Comparison of ENCODE assay signal across 1 cellular context in the genomic region with DNA sequence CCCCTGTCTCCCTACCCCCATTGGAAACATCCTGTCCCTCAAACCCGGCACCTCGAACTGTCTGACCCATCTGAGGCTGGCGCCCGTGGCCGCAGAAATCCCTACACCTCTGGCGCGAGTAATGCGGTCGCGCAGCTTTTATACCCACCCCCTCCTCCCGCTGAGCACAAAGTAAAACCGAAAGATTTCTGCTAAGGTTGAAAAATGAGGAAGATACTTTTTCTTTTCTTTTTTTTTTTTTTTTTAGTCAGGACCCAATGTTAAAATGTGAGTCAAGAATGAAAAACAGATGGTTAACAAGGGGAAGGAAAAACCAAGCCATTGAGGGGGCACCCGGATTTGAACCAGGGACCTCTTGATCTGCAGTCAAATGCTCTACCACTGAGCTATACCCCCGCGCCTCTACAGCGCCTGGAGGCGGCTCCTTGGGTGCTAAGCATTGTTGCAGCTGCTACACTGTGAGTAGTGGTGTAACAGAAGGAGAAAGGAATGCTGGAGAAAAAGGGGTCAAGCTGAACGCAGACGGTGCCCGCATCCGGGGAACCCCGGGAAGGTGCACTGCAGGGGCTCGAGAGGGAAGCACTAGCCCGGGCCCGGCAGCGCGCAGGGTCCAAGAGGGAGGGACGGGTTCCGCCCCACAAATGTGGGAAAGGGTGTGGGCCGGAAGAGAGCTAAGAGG.
TF ChIP-seq lines count a peak whose summit lies in the region.

No MANE protein-coding gene starts in this region.

TF ChIP-seq in GM12878, 131 proteins besides CTCF, POLR2A, EP300 and RAD21 (continued from another document):
- TF ChIP-seq SUZ12 (IDR thresholded peaks at IDR 0.05; ENCODE audit: unreplicated experiment) (no peak), SP1 (IDR thresholded peaks at IDR 0.05; ENCODE audit: low read depth, low read length) (peak; percentile 44), WRNIP1 (IDR thresholded peaks at IDR 0.05; ENCODE audit: borderline replicate concordance, low read depth, low read length) (no peak), ZNF207 (IDR thresholded peaks at IDR 0.05; ENCODE audit: borderline replicate concordance) (no peak), SMAD1 (IDR thresholded peaks at IDR 0.05; ENCODE audit: low read depth, partially characterized antibody) (no peak), SMAD5 (IDR thresholded peaks at IDR 0.05; ENCODE audit: low read depth) (peak; percentile 65; the same call in 1 of the 2 replicates), GATAD2B (conservative IDR thresholded peaks at IDR 0.05; ENCODE audit: low read depth) (no peak; the same call in 1 of the 2 replicates), CEBPB (IDR thresholded peaks at IDR 0.05; ENCODE audit: borderline replicate concordance in 1 of 2, low read depth in 2 of 2, low read length in 2 of 2) (no peak), YBX1 (IDR thresholded peaks at IDR 0.05) (no peak), NFYA (IDR thresholded peaks at IDR 0.05; ENCODE audit: borderline replicate concordance, low read depth, low read length) (no peak), ZBED1 (IDR thresholded peaks at IDR 0.05; ENCODE audit: borderline replicate concordance) (no peak), TCF12 (IDR thresholded peaks at IDR 0.05; ENCODE audit: low read depth, low read length) (peak; percentile 60; the same call in 1 of the 2 replicates), KAT2A (conservative IDR thresholded peaks at IDR 0.05; ENCODE audit: control insufficient read depth, low read depth, low read length) (no peak), RCOR1 (conservative IDR thresholded peaks at IDR 0.05; ENCODE audit: low read depth, low read length) (peak; percentile 82; the same call in 1 of the 2 replicates), SREBF2 (IDR thresholded peaks at IDR 0.05; ENCODE audit: low read length) (peak; percentile 94), MTA2 (IDR thresholded peaks at IDR 0.05; ENCODE audit: low read depth) (no peak)
- TF ChIP-seq, protein P1, sequence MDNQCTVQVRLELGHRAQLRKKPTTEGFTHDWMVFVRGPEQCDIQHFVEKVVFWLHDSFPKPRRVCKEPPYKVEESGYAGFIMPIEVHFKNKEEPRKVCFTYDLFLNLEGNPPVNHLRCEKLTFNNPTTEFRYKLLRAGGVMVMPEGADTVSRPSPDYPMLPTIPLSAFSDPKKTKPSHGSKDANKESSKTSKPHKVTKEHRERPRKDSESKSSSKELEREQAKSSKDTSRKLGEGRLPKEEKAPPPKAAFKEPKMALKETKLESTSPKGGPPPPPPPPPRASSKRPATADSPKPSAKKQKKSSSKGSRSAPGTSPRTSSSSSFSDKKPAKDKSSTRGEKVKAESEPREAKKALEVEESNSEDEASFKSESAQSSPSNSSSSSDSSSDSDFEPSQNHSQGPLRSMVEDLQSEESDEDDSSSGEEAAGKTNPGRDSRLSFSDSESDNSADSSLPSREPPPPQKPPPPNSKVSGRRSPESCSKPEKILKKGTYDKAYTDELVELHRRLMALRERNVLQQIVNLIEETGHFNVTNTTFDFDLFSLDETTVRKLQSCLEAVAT (IDR thresholded peaks at IDR 0.05): peak; percentile 89
- TF ChIP-seq, protein P2, sequence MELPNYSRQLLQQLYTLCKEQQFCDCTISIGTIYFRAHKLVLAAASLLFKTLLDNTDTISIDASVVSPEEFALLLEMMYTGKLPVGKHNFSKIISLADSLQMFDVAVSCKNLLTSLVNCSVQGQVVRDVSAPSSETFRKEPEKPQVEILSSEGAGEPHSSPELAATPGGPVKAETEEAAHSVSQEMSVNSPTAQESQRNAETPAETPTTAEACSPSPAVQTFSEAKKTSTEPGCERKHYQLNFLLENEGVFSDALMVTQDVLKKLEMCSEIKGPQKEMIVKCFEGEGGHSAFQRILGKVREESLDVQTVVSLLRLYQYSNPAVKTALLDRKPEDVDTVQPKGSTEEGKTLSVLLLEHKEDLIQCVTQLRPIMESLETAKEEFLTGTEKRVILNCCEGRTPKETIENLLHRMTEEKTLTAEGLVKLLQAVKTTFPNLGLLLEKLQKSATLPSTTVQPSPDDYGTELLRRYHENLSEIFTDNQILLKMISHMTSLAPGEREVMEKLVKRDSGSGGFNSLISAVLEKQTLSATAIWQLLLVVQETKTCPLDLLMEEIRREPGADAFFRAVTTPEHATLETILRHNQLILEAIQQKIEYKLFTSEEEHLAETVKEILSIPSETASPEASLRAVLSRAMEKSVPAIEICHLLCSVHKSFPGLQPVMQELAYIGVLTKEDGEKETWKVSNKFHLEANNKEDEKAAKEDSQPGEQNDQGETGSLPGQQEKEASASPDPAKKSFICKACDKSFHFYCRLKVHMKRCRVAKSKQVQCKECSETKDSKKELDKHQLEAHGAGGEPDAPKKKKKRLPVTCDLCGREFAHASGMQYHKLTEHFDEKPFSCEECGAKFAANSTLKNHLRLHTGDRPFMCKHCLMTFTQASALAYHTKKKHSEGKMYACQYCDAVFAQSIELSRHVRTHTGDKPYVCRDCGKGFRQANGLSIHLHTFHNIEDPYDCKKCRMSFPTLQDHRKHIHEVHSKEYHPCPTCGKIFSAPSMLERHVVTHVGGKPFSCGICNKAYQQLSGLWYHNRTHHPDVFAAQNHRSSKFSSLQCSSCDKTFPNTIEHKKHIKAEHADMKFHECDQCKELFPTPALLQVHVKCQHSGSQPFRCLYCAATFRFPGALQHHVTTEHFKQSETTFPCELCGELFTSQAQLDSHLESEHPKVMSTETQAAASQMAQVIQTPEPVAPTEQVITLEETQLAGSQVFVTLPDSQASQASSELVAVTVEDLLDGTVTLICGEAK (IDR thresholded peaks at IDR 0.05; ENCODE audit: borderline replicate concordance): peak; percentile 67
- TF ChIP-seq, protein P3, sequence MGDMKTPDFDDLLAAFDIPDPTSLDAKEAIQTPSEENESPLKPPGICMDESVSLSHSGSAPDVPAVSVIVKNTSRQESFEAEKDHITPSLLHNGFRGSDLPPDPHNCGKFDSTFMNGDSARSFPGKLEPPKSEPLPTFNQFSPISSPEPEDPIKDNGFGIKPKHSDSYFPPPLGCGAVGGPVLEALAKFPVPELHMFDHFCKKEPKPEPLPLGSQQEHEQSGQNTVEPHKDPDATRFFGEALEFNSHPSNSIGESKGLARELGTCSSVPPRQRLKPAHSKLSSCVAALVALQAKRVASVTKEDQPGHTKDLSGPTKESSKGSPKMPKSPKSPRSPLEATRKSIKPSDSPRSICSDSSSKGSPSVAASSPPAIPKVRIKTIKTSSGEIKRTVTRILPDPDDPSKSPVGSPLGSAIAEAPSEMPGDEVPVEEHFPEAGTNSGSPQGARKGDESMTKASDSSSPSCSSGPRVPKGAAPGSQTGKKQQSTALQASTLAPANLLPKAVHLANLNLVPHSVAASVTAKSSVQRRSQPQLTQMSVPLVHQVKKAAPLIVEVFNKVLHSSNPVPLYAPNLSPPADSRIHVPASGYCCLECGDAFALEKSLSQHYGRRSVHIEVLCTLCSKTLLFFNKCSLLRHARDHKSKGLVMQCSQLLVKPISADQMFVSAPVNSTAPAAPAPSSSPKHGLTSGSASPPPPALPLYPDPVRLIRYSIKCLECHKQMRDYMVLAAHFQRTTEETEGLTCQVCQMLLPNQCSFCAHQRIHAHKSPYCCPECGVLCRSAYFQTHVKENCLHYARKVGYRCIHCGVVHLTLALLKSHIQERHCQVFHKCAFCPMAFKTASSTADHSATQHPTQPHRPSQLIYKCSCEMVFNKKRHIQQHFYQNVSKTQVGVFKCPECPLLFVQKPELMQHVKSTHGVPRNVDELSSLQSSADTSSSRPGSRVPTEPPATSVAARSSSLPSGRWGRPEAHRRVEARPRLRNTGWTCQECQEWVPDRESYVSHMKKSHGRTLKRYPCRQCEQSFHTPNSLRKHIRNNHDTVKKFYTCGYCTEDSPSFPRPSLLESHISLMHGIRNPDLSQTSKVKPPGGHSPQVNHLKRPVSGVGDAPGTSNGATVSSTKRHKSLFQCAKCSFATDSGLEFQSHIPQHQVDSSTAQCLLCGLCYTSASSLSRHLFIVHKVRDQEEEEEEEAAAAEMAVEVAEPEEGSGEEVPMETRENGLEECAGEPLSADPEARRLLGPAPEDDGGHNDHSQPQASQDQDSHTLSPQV (IDR thresholded peaks at IDR 0.05): no peak
